Comparison of ENCODE assay signal across 8 cellular contexts in the genomic region with DNA sequence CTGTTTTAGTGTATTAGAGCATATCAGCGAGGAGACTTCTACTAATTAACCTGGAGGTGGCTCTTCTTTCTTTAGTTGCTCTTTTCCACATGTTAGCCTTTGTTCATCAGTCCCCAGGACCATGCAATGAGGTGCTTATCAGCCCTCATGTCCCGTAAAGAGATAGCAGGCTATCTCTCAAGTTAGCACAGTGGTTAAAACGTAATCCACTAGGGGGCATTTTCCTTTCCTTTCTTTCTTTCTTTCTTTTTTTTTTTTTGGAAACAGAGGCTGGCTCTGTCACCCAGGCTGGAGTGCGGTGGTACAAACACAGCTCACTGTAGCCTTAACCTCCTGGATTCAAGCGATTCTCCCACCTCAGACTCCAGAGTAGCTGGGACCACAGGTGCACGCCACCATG. TPM values are rescaled to one million over a fixed set of nuclear protein-coding genes. Genes with fewer than 3 reads are reported as not detected.
DNase-seq lines count a peak whose midpoint lies in the region; ATAC-seq and TF ChIP-seq lines count a peak whose summit lies in the region.
"Not testable (repeated sequence)": the region's sequence is repeated elsewhere in the genome, so short reads cannot be mapped to it uniquely, and the experiment has no call there.
"Had no signal": no experiment of that assay in that cellular context is flagged by ENCODE, and none has a peak within 500 bp of the region (broad histone marks: within the 10 kb centered on the region; RNA-seq: fewer than 3 reads in every experiment).

No MANE protein-coding gene starts in this region.

- H3K9me2 ChIP-seq in HCT116 (ENCODE audit: insufficient read depth); PC-9 (ENCODE audit: insufficient read depth): not testable (repeated sequence)

- CTCF ChIA-PET in HCT116 (lab: Charles Lee); PC-9 (lab: Charles Lee): not testable (repeated sequence)

- H3K27ac Mint-ChIP-seq in activated T-cell treated with anti-CD3 and anti-CD28 coated beads, Interleukin-2, amount 50 U/mL, for 72 hours = not testable (repeated sequence)

- POLR2A ChIA-PET in HCT116 (lab: Charles Lee); PC-9 (lab: Charles Lee; ENCODE audit: unreplicated experiment): not testable (repeated sequence)

- H2AFZ ChIP-seq in HCT116 (ENCODE audit: low read depth, low read length, poor library complexity, severe bottlenecking); PC-9: not testable (repeated sequence)

- H3K4me1 Mint-ChIP-seq in activated T-cell treated with anti-CD3 and anti-CD28 coated beads, Interleukin-2, amount 50 U/mL, for 72 hours (ENCODE audit: low read depth) = not testable (repeated sequence)

- not testable (repeated sequence) for TF ChIP-seq POLR2A in HCT116 (IDR thresholded peaks at IDR 0.05; ENCODE audit: borderline replicate concordance, extremely low read depth, insufficient read depth, insufficient read length)

- H3K4me3 ChIP-seq in HCT116 (replicated peaks in 1 of 2; ENCODE audit: low read depth in 1 of 2, low read length in 2 of 2); PC-9; mucosa of descending colon: not testable (repeated sequence)

- H3K9ac ChIP-seq in HCT116 (ENCODE audit: low read length) = not testable (repeated sequence)

- H3K9me3 Mint-ChIP-seq in activated T-cell treated with anti-CD3 and anti-CD28 coated beads, Interleukin-2, amount 50 U/mL, for 72 hours = not testable (repeated sequence)

- H3K36me3 ChIP-seq in HCT116 (ENCODE audit: control insufficient read depth in 1 of 2, insufficient read depth in 2 of 2, low read length in 2 of 2); PC-9 (ENCODE audit: low read depth); mucosa of descending colon (ENCODE audit: low read depth): not testable (repeated sequence)

- DNase-seq in HCT116 (ENCODE audit: low read depth, low spot score); PC-9; activated T-cell treated with anti-CD3 and anti-CD28 coated beads, Interleukin-2, amount 50 U/mL, for 72 hours; Right ventricle myocardium inferior (ENCODE audit: missing footprints); left colon; mucosa of descending colon; stimulated activated naive CD8-positive, alpha-beta T cell treated with anti-CD3 and anti-CD28 coated beads, Interleukin-15, Interleukin-2, amounts not matched to agents 100 U/mL and 50 U/mL, for 24 hours: not testable (repeated sequence)

- intact Hi-C loops in HCT116 (cut with micrococcal nuclease); PC-9 (cut with micrococcal nuclease; ENCODE audit: unreplicated experiment); Right ventricle myocardium inferior (cut with DNase I); left colon (cut with DNase I, micrococcal nuclease); mucosa of descending colon (cut with DNase I, micrococcal nuclease): not testable (repeated sequence)

- H3K27me3 Mint-ChIP-seq in activated T-cell treated with anti-CD3 and anti-CD28 coated beads, Interleukin-2, amount 50 U/mL, for 72 hours (ENCODE audit: low read depth) = not testable (repeated sequence)

- H3K27ac ChIP-seq in HCT116 (ENCODE audit: low read depth, low read length); PC-9: not testable (repeated sequence)

- H3K27me3 ChIP-seq in HCT116 (ENCODE audit: insufficient read depth, low read length); PC-9 (ENCODE audit: insufficient read depth, low read depth): not testable (repeated sequence)

- H3K4me1 ChIP-seq in HCT116 (ENCODE audit: control insufficient read depth in 1 of 2, insufficient read depth in 2 of 2, low read length in 2 of 2); PC-9 (replicated peaks; ENCODE audit: insufficient read depth); mucosa of descending colon (ENCODE audit: low read depth): not testable (repeated sequence)

- not testable (repeated sequence) for H3K79me2 ChIP-seq in HCT116 (ENCODE audit: insufficient read depth, low read length); PC-9 (ENCODE audit: low read depth)

- not testable (repeated sequence) for H3K36me3 Mint-ChIP-seq in activated T-cell treated with anti-CD3 and anti-CD28 coated beads, Interleukin-2, amount 50 U/mL, for 72 hours (ENCODE audit: insufficient read depth in 2 of 2)

- not testable (repeated sequence) for H3K9me3 ChIP-seq in HCT116 (ENCODE audit: control insufficient read depth in 1 of 2, insufficient read depth in 1 of 2, low read depth in 1 of 2, low read length in 2 of 2); PC-9 (ENCODE audit: insufficient read depth, low read depth); mucosa of descending colon

- not testable (repeated sequence) for H3K4me3 Mint-ChIP-seq in activated T-cell treated with anti-CD3 and anti-CD28 coated beads, Interleukin-2, amount 50 U/mL, for 72 hours

- BruUV-seq in HCT116 (replicated peaks; lab: Mats Ljungman, UMichigan) (TSS peak; percentile 64), PC-9 (replicated peaks; lab: Mats Ljungman, UMichigan) (TSS peak; percentile 79)

- H4K20me1 ChIP-seq in HCT116 (ENCODE audit: insufficient read depth); PC-9 (ENCODE audit: insufficient read depth): not testable (repeated sequence)

- H3K4me2 ChIP-seq in HCT116 (ENCODE audit: low read length); PC-9: not testable (repeated sequence)

- RAD21 ChIA-PET in HCT116 (lab: Charles Lee; ENCODE audit: low non-redundant PET in 1 of 2, low total read pairs in 2 of 2, uncharacterized antibody in 2 of 2, unreplicated experiment in 2 of 2) = not testable (repeated sequence)

- ATAC-seq in HCT116 = peak; percentile 81
- ATAC-seq in activated T-cell treated with anti-CD3 and anti-CD28 coated beads, Interleukin-2, amount 50 U/mL, for 72 hours (replicated peaks in 1 of 2) = peak; percentile 33 to 51
- peak; percentile 44 for ATAC-seq in Right ventricle myocardium inferior
- ATAC-seq in left colon = peak; percentile 67
- peak; percentile 54 for ATAC-seq in mucosa of descending colon
- ATAC-seq in stimulated activated naive CD8-positive, alpha-beta T cell treated with anti-CD3 and anti-CD28 coated beads, Interleukin-15, Interleukin-2, amounts not matched to agents 100 U/mL and 50 U/mL, for 24 hours = peak; percentile 43

- H3F3A ChIP-seq in PC-9 (ENCODE audit: insufficient read depth, low read depth) = not testable (repeated sequence)

- not testable (repeated sequence) for TF ChIP-seq CTCF in HCT116 (IDR thresholded peaks at IDR 0.05 in 2 of 3, conservative IDR thresholded peaks at IDR 0.05 in 1 of 3; ENCODE audit: borderline replicate concordance in 1 of 3, insufficient read depth in 1 of 3, low read depth in 2 of 3, low read length in 2 of 3); PC-9 (conservative IDR thresholded peaks at IDR 0.05); mucosa of descending colon (IDR thresholded peaks at IDR 0.05)

- not testable (repeated sequence) for TF ChIP-seq RAD21 in HCT116 (IDR thresholded peaks at IDR 0.05; ENCODE audit: low read depth)

RNA-seq across cellular contexts. Expression of a gene that starts 4.3 kb away (rescaled TPM):
- total RNA-seq in HCT116 (2021; ENCODE audit: unreplicated experiment) = 1.3 TPM
- polyA plus RNA-seq in HCT116 (2012) = 0.30 and 0.32 TPM in 2 replicates
- total RNA-seq in PC-9 (2021) = 2.7 and 5.7 TPM in 2 replicates
- total RNA-seq in activated T-cell treated with anti-CD3 and anti-CD28 coated beads, Interleukin-2, amount 50 U/mL, for 72 hours = 1 to 10 TPM; 4.4 to 5.7 TPM
- 1.4 TPM for total RNA-seq in Right ventricle myocardium inferior
- total RNA-seq in left colon = 1 to 10 TPM; 1.6 to 1.9 TPM
- 1 to 10 TPM; 2.1 to 5.6 (median 5.4) TPM for total RNA-seq in mucosa of descending colon
- total RNA-seq: H1 had no signal
